ENCODE assay signal across 8 cellular contexts in the genomic region with DNA sequence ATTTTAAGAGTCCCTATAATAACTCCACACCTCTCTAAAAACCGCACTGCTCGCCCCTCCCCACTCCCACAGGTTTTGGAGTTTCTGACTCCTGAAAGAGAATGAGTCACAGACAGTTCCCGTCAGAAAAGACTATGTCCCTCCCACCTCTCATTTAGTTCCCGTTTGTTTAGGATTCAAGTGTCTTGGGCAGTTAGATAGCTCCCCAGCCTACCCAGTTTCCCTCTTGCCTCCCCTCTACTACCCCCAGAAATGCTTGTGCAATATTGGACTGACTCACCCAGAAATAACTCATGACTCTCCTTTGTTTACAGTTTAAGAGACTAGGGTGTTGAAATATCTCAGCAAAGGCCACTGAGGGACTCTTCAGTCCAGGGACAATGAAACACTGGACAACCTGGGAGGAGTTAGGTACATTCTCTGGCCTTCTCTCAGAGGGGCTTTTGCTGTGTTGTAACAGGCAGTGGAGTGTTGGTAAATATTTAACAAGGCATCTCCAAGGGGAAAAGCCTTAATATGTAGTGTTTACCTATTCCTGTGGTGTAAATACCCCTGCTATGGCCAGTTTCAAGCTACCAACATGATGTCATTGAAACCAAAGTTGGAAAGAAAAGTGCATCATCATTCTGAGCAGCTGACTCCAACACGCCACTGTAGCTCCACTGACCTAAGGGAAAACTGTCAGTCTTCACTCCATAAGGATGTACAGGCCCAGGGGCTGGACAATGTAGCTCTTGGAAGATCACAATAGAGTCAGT.
A peak's percentile ranks its signal among the peaks of the same experiment; 100 is the strongest.
DNase-seq lines count a peak whose midpoint lies in the region; ATAC-seq and TF ChIP-seq lines count a peak whose summit lies in the region.

No MANE protein-coding gene starts in this region.

- H3K27ac Mint-ChIP-seq in CD8-positive, alpha-beta memory T cell, result peak overlapping the region in 3 of 8 donors; percentile 3 to 9 (median 5)
- H3K27ac Mint-ChIP-seq in GM23338, result peak overlapping the region; percentile 46; the same call in 1 of the 2 replicates
- peak overlapping the region; percentile 68 for H3K27ac Mint-ChIP-seq in stimulated activated effector memory CD8-positive, alpha-beta T cell treated with anti-CD3 and anti-CD28 coated beads, Interleukin-12 subunit alpha, Interleukin-12 subunit beta, amount 100 ng/mL, for 72 hours

- no peak for TF ChIP-seq CTCF in GM23338 (conservative IDR thresholded peaks at IDR 0.05; ENCODE audit: low read depth in 2 of 2)
- no peak for TF ChIP-seq CTCF in NB4 (IDR thresholded peaks at IDR 0.05; ENCODE audit: low read depth, low read length)

- no peak for DNase-seq in CD8-positive, alpha-beta memory T cell
- DNase-seq in GM23338 (ENCODE audit: low spot score), result no peak
- peak; percentile 100 for DNase-seq in NB4 (ENCODE audit: low read depth)
- peak; percentile 34 for DNase-seq in activated CD4-positive, alpha-beta T cell treated with anti-CD3 and anti-CD28 coated beads, Interleukin-2, amount 50 U/mL, for 1 hour
- DNase-seq in effector memory CD4-positive, alpha-beta T cell, result peak; percentile 8 to 36 (median 17)
- DNase-seq in stimulated activated effector memory CD8-positive, alpha-beta T cell treated with anti-CD3 and anti-CD28 coated beads, Interleukin-12 subunit alpha, Interleukin-12 subunit beta, amount 100 ng/mL, for 72 hours (ENCODE audit: low spot score in 2 of 2), result peak; percentile 22 to 80

- peak overlapping the region; percentile 48 for H3K9ac ChIP-seq in mucosa of stomach (ENCODE audit: low read length)

- POLR2A ChIA-PET in CD8-positive, alpha-beta memory T cell (lab: Charles Lee), result no interaction called here

- peaks cover 9% of the 10 kb centered on the region for H3K4me1 ChIP-seq in CD8-positive, alpha-beta memory T cell (ENCODE audit: insufficient read depth, low read length)
- H3K4me1 ChIP-seq in GM23338 (ENCODE audit: insufficient read depth) (peaks cover 7% of the 10 kb centered on the region; the same call in 1 of the 2 replicates), mucosa of stomach (ENCODE audit: control insufficient read depth, insufficient read depth, low read length) (peaks cover 35% of the 10 kb centered on the region)
- peaks cover 16% of the 10 kb centered on the region for H3K4me1 ChIP-seq in effector memory CD4-positive, alpha-beta T cell (ENCODE audit: control insufficient read depth, insufficient read depth, low read length, poor library complexity, severe bottlenecking)

- no peaks in the 10 kb centered on the region for H4K20me1 ChIP-seq in GM23338 (replicated peaks; ENCODE audit: insufficient read depth)

- H3K9me2 ChIP-seq in GM23338 (ENCODE audit: insufficient read depth), result peaks cover 3% of the 10 kb centered on the region; the same call in 1 of the 2 replicates

- H3K9me3 ChIP-seq in CD8-positive, alpha-beta memory T cell (ENCODE audit: low read length), result no peaks in the 10 kb centered on the region
- H3K9me3 ChIP-seq in effector memory CD4-positive, alpha-beta T cell (ENCODE audit: control insufficient read depth, low read length), result no peaks in the 10 kb centered on the region
- H3K9me3 ChIP-seq in mucosa of stomach (ENCODE audit: control insufficient read depth, low read length), result no peaks in the 10 kb centered on the region

- peaks cover 14 to 20% (median 18%) of the 10 kb centered on the region in 3 donors for H3K4me1 Mint-ChIP-seq in CD8-positive, alpha-beta memory T cell
- peaks cover 12% of the 10 kb centered on the region for H3K4me1 Mint-ChIP-seq in GM23338
- peaks cover 28% of the 10 kb centered on the region for H3K4me1 Mint-ChIP-seq in stimulated activated effector memory CD8-positive, alpha-beta T cell treated with anti-CD3 and anti-CD28 coated beads, Interleukin-12 subunit alpha, Interleukin-12 subunit beta, amount 100 ng/mL, for 72 hours

- peak overlapping the region; percentile 75 for H3K27ac ChIP-seq in CD8-positive, alpha-beta memory T cell (ENCODE audit: low read depth, low read length)
- H3K27ac ChIP-seq in GM23338 (ENCODE audit: low read depth), result no peak overlapping the region
- no peak overlapping the region for H3K27ac ChIP-seq in effector memory CD4-positive, alpha-beta T cell (ENCODE audit: insufficient read depth, low read length, poor library complexity, severe bottlenecking)

- no peak overlapping the region for H3K4me2 ChIP-seq in GM23338

- no peaks in the 10 kb centered on the region for H3K9me3 Mint-ChIP-seq in CD8-positive, alpha-beta memory T cell
- no peaks in the 10 kb centered on the region; the same call in 2 of the 3 replicates for H3K9me3 Mint-ChIP-seq in GM23338
- no peaks in the 10 kb centered on the region for H3K9me3 Mint-ChIP-seq in stimulated activated effector memory CD8-positive, alpha-beta T cell treated with anti-CD3 and anti-CD28 coated beads, Interleukin-12 subunit alpha, Interleukin-12 subunit beta, amount 100 ng/mL, for 72 hours

- no peak for ATAC-seq in GM23338
- peak; percentile 92 for ATAC-seq in stimulated activated effector memory CD8-positive, alpha-beta T cell treated with anti-CD3 and anti-CD28 coated beads, Interleukin-12 subunit alpha, Interleukin-12 subunit beta, amount 100 ng/mL, for 72 hours
- no peak for ATAC-seq in HG02678 (IDR thresholded peaks at IDR 0.05; ENCODE audit: unreplicated experiment)

- H3K79me2 ChIP-seq in GM23338 (replicated peaks; ENCODE audit: insufficient read depth), result no peaks in the 10 kb centered on the region

- CTCF ChIA-PET in CD8-positive, alpha-beta memory T cell (lab: Charles Lee), result interaction anchor here (1.6 kb wide), 1 partner anchor 114 kb away, joined by 4 read pairs; no protein-coding TSS in a partner anchor

- H3F3A ChIP-seq in GM23338 (replicated peaks; ENCODE audit: low read depth), result no peaks in the 10 kb centered on the region; the same call in 1 of the 2 replicates

- no peak overlapping the region for H2AFZ ChIP-seq in GM23338

- no peaks in the 10 kb centered on the region for H3K27me3 ChIP-seq in CD8-positive, alpha-beta memory T cell (ENCODE audit: insufficient read depth, low read length, poor library complexity, severe bottlenecking)
- H3K27me3 ChIP-seq in GM23338 (ENCODE audit: insufficient read depth) (no peaks in the 10 kb centered on the region), mucosa of stomach (ENCODE audit: control insufficient read depth, insufficient read depth, low read length) (no peaks in the 10 kb centered on the region)
- no peaks in the 10 kb centered on the region for H3K27me3 ChIP-seq in effector memory CD4-positive, alpha-beta T cell (replicated peaks; ENCODE audit: control insufficient read depth, insufficient read depth, low read length, poor library complexity, severe bottlenecking)

- no peaks in the 10 kb centered on the region for H3K27me3 Mint-ChIP-seq in CD8-positive, alpha-beta memory T cell
- H3K27me3 Mint-ChIP-seq in GM23338 (ENCODE audit: insufficient read depth, low read depth, poor library complexity), result peaks cover 3% of the 10 kb centered on the region

- H3K4me3 Mint-ChIP-seq in CD8-positive, alpha-beta memory T cell, result peak overlapping the region in 1 of 7 donors; percentile 68
- H3K4me3 Mint-ChIP-seq in GM23338, result no peak overlapping the region
- H3K4me3 Mint-ChIP-seq in stimulated activated effector memory CD8-positive, alpha-beta T cell treated with anti-CD3 and anti-CD28 coated beads, Interleukin-12 subunit alpha, Interleukin-12 subunit beta, amount 100 ng/mL, for 72 hours, result peak overlapping the region; percentile 13

- H3K36me3 Mint-ChIP-seq in CD8-positive, alpha-beta memory T cell, result peaks cover 0 to 4% (median 2%) of the 10 kb centered on the region in 3 donors
- peaks cover 4% of the 10 kb centered on the region; the same call in 1 of the 3 replicates for H3K36me3 Mint-ChIP-seq in GM23338 (ENCODE audit: low read depth)
- peaks cover 4% of the 10 kb centered on the region for H3K36me3 Mint-ChIP-seq in stimulated activated effector memory CD8-positive, alpha-beta T cell treated with anti-CD3 and anti-CD28 coated beads, Interleukin-12 subunit alpha, Interleukin-12 subunit beta, amount 100 ng/mL, for 72 hours

- no peak overlapping the region for H3K4me3 ChIP-seq in CD8-positive, alpha-beta memory T cell (ENCODE audit: low read length)
- H3K4me3 ChIP-seq in GM23338 (no peak overlapping the region), NB4 (ENCODE audit: low read depth, low read length) (no peak overlapping the region), mucosa of stomach (ENCODE audit: low read length) (no peak overlapping the region)
- no peak overlapping the region for H3K4me3 ChIP-seq in effector memory CD4-positive, alpha-beta T cell (ENCODE audit: insufficient read depth, low read depth, low read length, poor library complexity, severe bottlenecking)

- TF ChIP-seq POLR2A in NB4 (IDR thresholded peaks at IDR 0.05; ENCODE audit: extremely low read depth, insufficient read length), result peak; percentile 33

- H3K36me3 ChIP-seq in CD8-positive, alpha-beta memory T cell (ENCODE audit: insufficient read depth, low read length), result no peaks in the 10 kb centered on the region
- H3K36me3 ChIP-seq in GM23338 (ENCODE audit: insufficient read depth) (no peaks in the 10 kb centered on the region), mucosa of stomach (ENCODE audit: control insufficient read depth, insufficient read depth, low read length) (no peaks in the 10 kb centered on the region)
- no peaks in the 10 kb centered on the region for H3K36me3 ChIP-seq in effector memory CD4-positive, alpha-beta T cell (ENCODE audit: control insufficient read depth, insufficient read depth, low read length)

TF ChIP-seq in GM23338, 12 proteins besides CTCF, POLR2A, EP300 and RAD21 (continues in another document):
- TF ChIP-seq NANOG (IDR thresholded peaks at IDR 0.05; ENCODE audit: borderline replicate concordance) (no peak), ZNF331 (CRISPR knock-in tag; IDR thresholded peaks at IDR 0.05; ENCODE audit: low read depth) (no peak), EZH2 (IDR thresholded peaks at IDR 0.05; ENCODE audit: low read depth, unreplicated experiment) (no peak), JUNB (IDR thresholded peaks at IDR 0.05; ENCODE audit: unreplicated experiment) (no peak), POLR2AphosphoS5 (IDR thresholded peaks at IDR 0.05; ENCODE audit: low read depth) (no peak), STAT1 (IDR thresholded peaks at IDR 0.05; ENCODE audit: unreplicated experiment) (no peak), EZH2phosphoT487 (IDR thresholded peaks at IDR 0.05; ENCODE audit: unreplicated experiment) (no peak), ZNF114 (CRISPR knock-in tag; IDR thresholded peaks at IDR 0.05) (no peak)
- TF ChIP-seq, protein P1, sequence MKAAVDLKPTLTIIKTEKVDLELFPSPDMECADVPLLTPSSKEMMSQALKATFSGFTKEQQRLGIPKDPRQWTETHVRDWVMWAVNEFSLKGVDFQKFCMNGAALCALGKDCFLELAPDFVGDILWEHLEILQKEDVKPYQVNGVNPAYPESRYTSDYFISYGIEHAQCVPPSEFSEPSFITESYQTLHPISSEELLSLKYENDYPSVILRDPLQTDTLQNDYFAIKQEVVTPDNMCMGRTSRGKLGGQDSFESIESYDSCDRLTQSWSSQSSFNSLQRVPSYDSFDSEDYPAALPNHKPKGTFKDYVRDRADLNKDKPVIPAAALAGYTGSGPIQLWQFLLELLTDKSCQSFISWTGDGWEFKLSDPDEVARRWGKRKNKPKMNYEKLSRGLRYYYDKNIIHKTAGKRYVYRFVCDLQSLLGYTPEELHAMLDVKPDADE (IDR thresholded peaks at IDR 0.05), result no peak

Comparison
In these comparisons a context has a peak if more than half of its experiments do, and no peak if none do; other contexts are left out.
1. DNase-seq: peak in NB4 (single experiment), activated CD4-positive, alpha-beta T cell treated with anti-CD3 and anti-CD28 coated beads, Interleukin-2, amount 50 U/mL, for 1 hour (single experiment), effector memory CD4-positive, alpha-beta T cell (3 of 3) and stimulated activated effector memory CD8-positive, alpha-beta T cell treated with anti-CD3 and anti-CD28 coated beads, Interleukin-12 subunit alpha, Interleukin-12 subunit beta, amount 100 ng/mL, for 72 hours (2 of 2); none in CD8-positive, alpha-beta memory T cell (0 of 5) and GM23338 (single experiment).